In genomic region chr1:77881099-77881498, GRCh38 we compare ENCODE assay signal across 28 cellular contexts.
"Had no signal": no experiment of that assay in that cellular context is flagged by ENCODE, and none has a peak within 500 bp of the region (broad histone marks: within the 10 kb centered on the region; RNA-seq: fewer than 3 reads in every experiment).

No MANE protein-coding gene starts in this region.

- H3K9me3 Mint-ChIP-seq: immature natural killer cell; mesothelial cell of epicardium; naive B cell; nephron; neural progenitor cell; stimulated activated memory B cell treated with anti-CD40 and anti-IgM and Interleukin-4, amounts not matched to agents 10 μg/mL and 1 μg/mL and 100 μg/mL, for 72 hours; stimulated activated naive CD8-positive, alpha-beta T cell treated with anti-CD3 and anti-CD28 coated beads, Interleukin-15, amount 100 ng/mL, for 72 hours; type B pancreatic cell had no signal

- H3K27ac Mint-ChIP-seq: mesothelial cell of epicardium; nephron; neural progenitor cell; progenitor cell of endocrine pancreas; stimulated activated memory B cell treated with anti-CD40 and anti-IgM and Interleukin-4, amounts not matched to agents 10 μg/mL and 1 μg/mL and 100 μg/mL, for 72 hours; stimulated activated naive CD8-positive, alpha-beta T cell treated with anti-CD3 and anti-CD28 coated beads, Interleukin-15, amount 100 ng/mL, for 72 hours; type B pancreatic cell had no signal

- DNase-seq: hypothalamus; immature natural killer cell; islet precursor cell; left ventricle myocardium inferior; mesendoderm; naive B cell; occipital lobe; ovary; right lobe of liver; stimulated activated CD4-positive, alpha-beta T cell treated with anti-CD3 and anti-CD28 coated beads, Interleukin-1b, Interleukin-23, amount 100 ng/mL, for 48 hours; stimulated activated CD4-positive, alpha-beta T cell treated with anti-CD3 and anti-CD28 coated beads, Interleukin-2, amount 100 ng/mL, for 48 hours; stimulated activated CD4-positive, alpha-beta T cell treated with anti-CD3 and anti-CD28 coated beads, Interleukin-4, amount 100 ng/mL, for 4 hours; stimulated activated CD8-positive, alpha-beta memory T cell treated with anti-CD3 and anti-CD28 coated beads, Interleukin-4, amount 100 ng/mL, for 48 hours; stimulated activated naive CD4-positive, alpha-beta T cell treated with Interleukin-2 at 50 U/mL for 16 hours; stimulated activated naive CD8-positive, alpha-beta T cell treated with anti-CD3 and anti-CD28 coated beads, Interleukin-15, amount 100 ng/mL, for 72 hours; substantia nigra; uterus had no signal

- H3K36me3 ChIP-seq: neural progenitor cell, neutrophil, ovary, right atrium auricular region, right lobe of liver, uterus had no signal

- H3K9me3 ChIP-seq: left ventricle myocardium inferior, neutrophil, ovary, right atrium auricular region, right lobe of liver, tibial nerve, uterus had no signal

- H3K4me3 Mint-ChIP-seq: immature natural killer cell; mesothelial cell of epicardium; naive B cell; nephron; neural progenitor cell; stimulated activated memory B cell treated with anti-CD40 and anti-IgM and Interleukin-4, amounts not matched to agents 10 μg/mL and 1 μg/mL and 100 μg/mL, for 72 hours; stimulated activated naive CD8-positive, alpha-beta T cell treated with anti-CD3 and anti-CD28 coated beads, Interleukin-15, amount 100 ng/mL, for 72 hours; type B pancreatic cell had no signal

- H2AFZ ChIP-seq: neural progenitor cell had no signal

- H3K4me1 ChIP-seq: left ventricle myocardium inferior, neural progenitor cell, right atrium auricular region, right lobe of liver, tibial nerve, uterus had no signal

- H3K9ac ChIP-seq: neural progenitor cell had no signal

- H3K36me3 Mint-ChIP-seq: type B pancreatic cell had no signal

- H3K4me1 Mint-ChIP-seq: immature natural killer cell; mesothelial cell of epicardium; neural progenitor cell; stimulated activated memory B cell treated with anti-CD40 and anti-IgM and Interleukin-4, amounts not matched to agents 10 μg/mL and 1 μg/mL and 100 μg/mL, for 72 hours; stimulated activated naive CD8-positive, alpha-beta T cell treated with anti-CD3 and anti-CD28 coated beads, Interleukin-15, amount 100 ng/mL, for 72 hours had no signal

- H3K4me2 ChIP-seq: neural progenitor cell, smooth muscle cell had no signal

- H3K27ac ChIP-seq: left ventricle myocardium inferior, neural progenitor cell, neutrophil, ovary, right atrium auricular region, right lobe of liver, tibial nerve, uterus had no signal

- H3K4me3 ChIP-seq: left ventricle myocardium inferior, lung, neural progenitor cell, ovary, right atrium auricular region, right lobe of liver, smooth muscle cell, tibial nerve, uterus had no signal

- H3K27me3 ChIP-seq: neural progenitor cell, neutrophil, ovary, right atrium auricular region, right lobe of liver, tibial nerve, uterus had no signal

- H3K27me3 Mint-ChIP-seq: progenitor cell of endocrine pancreas; stimulated activated naive CD8-positive, alpha-beta T cell treated with anti-CD3 and anti-CD28 coated beads, Interleukin-15, amount 100 ng/mL, for 72 hours; type B pancreatic cell had no signal

- ATAC-seq: right lobe of liver; stimulated activated memory B cell treated with anti-CD40 and anti-IgM and Interleukin-4, amounts not matched to agents 10 μg/mL and 1 μg/mL and 100 μg/mL, for 72 hours; stimulated activated naive CD8-positive, alpha-beta T cell treated with anti-CD3 and anti-CD28 coated beads, Interleukin-15, amount 100 ng/mL, for 72 hours had no signal
